1 cellular context compared by ENCODE assay signal in genomic region chr12:16096273-16096849, GRCh38.
TF ChIP-seq lines count a peak whose summit lies in the region.

No MANE protein-coding gene starts in this region.

TF ChIP-seq in HepG2, 621 proteins besides CTCF, POLR2A, EP300 and RAD21 (continued from another document):
- TF ChIP-seq, protein P1, sequence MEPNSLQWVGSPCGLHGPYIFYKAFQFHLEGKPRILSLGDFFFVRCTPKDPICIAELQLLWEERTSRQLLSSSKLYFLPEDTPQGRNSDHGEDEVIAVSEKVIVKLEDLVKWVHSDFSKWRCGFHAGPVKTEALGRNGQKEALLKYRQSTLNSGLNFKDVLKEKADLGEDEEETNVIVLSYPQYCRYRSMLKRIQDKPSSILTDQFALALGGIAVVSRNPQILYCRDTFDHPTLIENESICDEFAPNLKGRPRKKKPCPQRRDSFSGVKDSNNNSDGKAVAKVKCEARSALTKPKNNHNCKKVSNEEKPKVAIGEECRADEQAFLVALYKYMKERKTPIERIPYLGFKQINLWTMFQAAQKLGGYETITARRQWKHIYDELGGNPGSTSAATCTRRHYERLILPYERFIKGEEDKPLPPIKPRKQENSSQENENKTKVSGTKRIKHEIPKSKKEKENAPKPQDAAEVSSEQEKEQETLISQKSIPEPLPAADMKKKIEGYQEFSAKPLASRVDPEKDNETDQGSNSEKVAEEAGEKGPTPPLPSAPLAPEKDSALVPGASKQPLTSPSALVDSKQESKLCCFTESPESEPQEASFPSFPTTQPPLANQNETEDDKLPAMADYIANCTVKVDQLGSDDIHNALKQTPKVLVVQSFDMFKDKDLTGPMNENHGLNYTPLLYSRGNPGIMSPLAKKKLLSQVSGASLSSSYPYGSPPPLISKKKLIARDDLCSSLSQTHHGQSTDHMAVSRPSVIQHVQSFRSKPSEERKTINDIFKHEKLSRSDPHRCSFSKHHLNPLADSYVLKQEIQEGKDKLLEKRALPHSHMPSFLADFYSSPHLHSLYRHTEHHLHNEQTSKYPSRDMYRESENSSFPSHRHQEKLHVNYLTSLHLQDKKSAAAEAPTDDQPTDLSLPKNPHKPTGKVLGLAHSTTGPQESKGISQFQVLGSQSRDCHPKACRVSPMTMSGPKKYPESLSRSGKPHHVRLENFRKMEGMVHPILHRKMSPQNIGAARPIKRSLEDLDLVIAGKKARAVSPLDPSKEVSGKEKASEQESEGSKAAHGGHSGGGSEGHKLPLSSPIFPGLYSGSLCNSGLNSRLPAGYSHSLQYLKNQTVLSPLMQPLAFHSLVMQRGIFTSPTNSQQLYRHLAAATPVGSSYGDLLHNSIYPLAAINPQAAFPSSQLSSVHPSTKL (CRISPR knock-in tag; IDR thresholded peaks at IDR 0.05) = 0 out of 2 replicates have a peak, but pooled peaks have one; percentile 19
- TF ChIP-seq GRHL1 (CRISPR knock-in tag; conservative IDR thresholded peaks at IDR 0.05) = no peak
